In the genomic region with DNA sequence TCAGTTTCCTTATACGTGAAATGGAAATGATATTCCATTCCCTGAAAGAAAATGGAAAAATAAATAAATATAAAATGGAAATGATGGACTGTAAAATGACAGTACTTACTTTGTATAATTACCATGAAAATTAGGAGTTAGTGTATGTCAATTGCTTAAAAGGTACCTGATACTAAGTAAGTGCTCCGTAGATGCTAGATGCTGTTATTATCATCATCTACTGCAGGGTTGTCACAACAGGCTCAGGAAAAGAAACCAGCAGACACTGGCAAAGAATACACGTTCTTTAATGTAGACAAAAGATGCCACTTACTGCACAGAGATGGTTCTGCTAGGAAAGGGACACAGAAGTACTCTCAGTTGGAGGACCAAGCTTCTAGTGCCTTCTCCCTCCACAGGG, we compare ENCODE assay signal across 24 cellular contexts.
DNase-seq lines count a peak whose midpoint lies in the region; ATAC-seq, FAIRE-seq and TF ChIP-seq lines count a peak whose summit lies in the region.
"Had no signal": no experiment of that assay in that cellular context is flagged by ENCODE, and none has a peak within 500 bp of the region (broad histone marks: within the 10 kb centered on the region; RNA-seq: fewer than 3 reads in every experiment).

No MANE protein-coding gene starts in this region.

- peak overlapping the region; percentile 7 for H4K91ac ChIP-seq in IMR-90 (ENCODE audit: insufficient read depth, low read depth, low read length)

- H2BK20ac ChIP-seq in IMR-90 (ENCODE audit: low read depth, low read length): peak overlapping the region; percentile 2

- 0 out of 2 replicates have a peak overlapping the region, but pooled peaks have one; percentile 1 for H3K4ac ChIP-seq in IMR-90 (ENCODE audit: low read depth, low read length)

- ATAC-seq in IMR-90 (ENCODE audit: low read depth) (no peak), WTC11 (no peak), gastroesophageal sphincter (no peak)
- ATAC-seq: A549, GM23338 had no signal

- H3K9me1 ChIP-seq in IMR-90 (ENCODE audit: insufficient read depth, low read length): peaks cover 2% of the 10 kb centered on the region; the same call in 1 of the 2 replicates

- dilution Hi-C loops in IMR-90 (cut with HindIII; ENCODE audit: low sequenced_read_pairs, unreplicated experiment): no loop called here

- TF ChIP-seq POLR2A in IMR-90 (IDR thresholded peaks at IDR 0.05; ENCODE audit: low read depth, low read length) (no peak), gastroesophageal sphincter (IDR thresholded peaks at IDR 0.05) (no peak)

- no peak overlapping the region for H3K23ac ChIP-seq in IMR-90 (ENCODE audit: low read depth, low read length)

- no peak overlapping the region for H2AK9ac ChIP-seq in IMR-90 (replicated peaks; ENCODE audit: low read depth, low read length, poor library complexity)

- TF ChIP-seq EP300 in neural cell (conservative IDR thresholded peaks at IDR 0.05; ENCODE audit: poor library complexity, severe bottlenecking): peak; percentile 79
- TF ChIP-seq EP300 in gastroesophageal sphincter (IDR thresholded peaks at IDR 0.05): no peak

- H3K27ac Mint-ChIP-seq in WTC11 (no peak overlapping the region), immature natural killer cell (no peak overlapping the region)
- H3K27ac Mint-ChIP-seq: CD14-positive monocyte; CD4-positive, alpha-beta T cell; CD8-positive, alpha-beta memory T cell; GM23338 had no signal

- no peak overlapping the region for H3K4me2 ChIP-seq in IMR-90 (ENCODE audit: low read depth, low read length)
- peak overlapping the region; percentile 37 for H3K4me2 ChIP-seq in neural cell (ENCODE audit: low read length)
- H3K4me2 ChIP-seq: A549; BLaER1 treated with 17β-estradiol and CSF1 and Interleukin-3, amounts not matched to agents 10 nM and 100 nM; GM23338 had no signal

- H3K4me1 Mint-ChIP-seq in WTC11 (peaks cover 6% of the 10 kb centered on the region), immature natural killer cell (no peaks in the 10 kb centered on the region)
- H3K4me1 Mint-ChIP-seq: CD14-positive monocyte; CD8-positive, alpha-beta memory T cell; GM23338 had no signal

- no TSS peak for BruUV-seq in IMR-90 (replicated peaks; lab: Mats Ljungman, UMichigan)

- H2BK15ac ChIP-seq in IMR-90 (ENCODE audit: low read depth, low read length): peak overlapping the region; percentile 12; the same call in 1 of the 3 replicates

- H3K36me3 ChIP-seq in IMR-90 (ENCODE audit: control insufficient read depth, insufficient read depth, low read length) (no peaks in the 10 kb centered on the region), neural cell (ENCODE audit: insufficient read depth, low read length) (no peaks in the 10 kb centered on the region), gastroesophageal sphincter (no peaks in the 10 kb centered on the region)
- H3K36me3 ChIP-seq: BE2C; BLaER1 treated with 17β-estradiol and CSF1 and Interleukin-3, amounts not matched to agents 10 nM and 100 nM had no signal

- peak overlapping the region; percentile 86 for H2BK120ac ChIP-seq in IMR-90 (ENCODE audit: low read depth, low read length)

- peak overlapping the region in 1 of 2 experiments; percentile 6; a peak in 2 of 4 replicates for H4K8ac ChIP-seq in IMR-90 (ENCODE audit: low read depth in 2 of 2, low read length in 2 of 2)

- peaks cover 14% of the 10 kb centered on the region for H3K36me3 Mint-ChIP-seq in WTC11
- no peaks in the 10 kb centered on the region for H3K36me3 Mint-ChIP-seq in immature natural killer cell
- H3K36me3 Mint-ChIP-seq: CD14-positive monocyte; CD8-positive, alpha-beta memory T cell had no signal

- H3K79me1 ChIP-seq in IMR-90 (ENCODE audit: low read depth in 1 of 2, low read length in 2 of 2): peaks cover 0 to 3% of the 10 kb centered on the region in 2 experiments; a peak in 2 of 4 replicates

- H2AK5ac ChIP-seq in IMR-90 (ENCODE audit: low read depth, low read length): no peak overlapping the region

- TF ChIP-seq CTCF in IMR-90 (conservative IDR thresholded peaks at IDR 0.05; ENCODE audit: low read depth, low read length) (no peak), neural cell (IDR thresholded peaks at IDR 0.05; ENCODE audit: poor library complexity, severe bottlenecking) (no peak), WTC11 (IDR thresholded peaks at IDR 0.05) (no peak), gastroesophageal sphincter (IDR thresholded peaks at IDR 0.05) (no peak)

- WGBS in IMR-90 (ENCODE audit: extremely low coverage in 2 of 2, insufficient read length in 1 of 2), 2 experiments: no CpG with 5 or more reads among the region's 3 CpGs
- WGBS in gastroesophageal sphincter (ENCODE audit: low coverage in 1 of 2), 2 donors: 83 to 86% methylated on average over 3 of the region's 3 CpGs

- H3F3A ChIP-seq in neural cell (ENCODE audit: insufficient read depth, low read length, poor library complexity, severe bottlenecking): no peaks in the 10 kb centered on the region

- CTCF ChIA-PET in IMR-90 (lab: Yijun Ruan, JAX) (no interaction called here), WTC11 (lab: Charles Lee) (no interaction called here)

- H3K9me3 ChIP-seq in IMR-90 (ENCODE audit: control insufficient read depth, insufficient read depth, low read length) (no peaks in the 10 kb centered on the region), neural cell (ENCODE audit: low read length) (no peaks in the 10 kb centered on the region), gastroesophageal sphincter (peaks cover 0 to 8% (median 0%) of the 10 kb centered on the region in 3 donors)
- H3K9me3 ChIP-seq: A549; BE2C; BLaER1 treated with 17β-estradiol and CSF1 and Interleukin-3, amounts not matched to agents 10 nM and 100 nM had no signal

- TF ChIP-seq RAD21 in IMR-90 (IDR thresholded peaks at IDR 0.05; ENCODE audit: low read length) (no peak), neural cell (conservative IDR thresholded peaks at IDR 0.05) (peak; percentile 40)

- H3K27ac ChIP-seq in IMR-90 (ENCODE audit: insufficient read depth, low read length) (no peak overlapping the region), neural cell (ENCODE audit: low read length) (peak overlapping the region; percentile 40), gastroesophageal sphincter (no peak overlapping the region)
- H3K27ac ChIP-seq: A549; BLaER1 treated with 17β-estradiol and CSF1 and Interleukin-3, amounts not matched to agents 10 nM and 100 nM had no signal

- DNase-seq in IMR-90 (no peak), RCC 7860 (ENCODE audit: low spot score) (peak; percentile 2), WTC11 (ENCODE audit: low spot score) (no peak), immature natural killer cell (no peak)
- DNase-seq: 8988T; ACHN; AML-193; BE2C; Calu3; CD4-positive, alpha-beta T cell; CD8-positive, alpha-beta memory T cell; DMS53; DMS79 treated with DMSO at 0.1 percent for 48 hours; GF-D8; HCEC 1CT had no signal

- H2AFZ ChIP-seq in IMR-90 (replicated peaks; ENCODE audit: low read length, poor library complexity) (no peak overlapping the region), neural cell (ENCODE audit: low read depth, low read length) (no peak overlapping the region)
- H2AFZ ChIP-seq: GM23338 had no signal

- H3K18ac ChIP-seq in IMR-90 (ENCODE audit: low read depth, low read length): peak overlapping the region; percentile 82; the same call in 1 of the 2 replicates

- H3K14ac ChIP-seq in IMR-90 (replicated peaks; ENCODE audit: low read depth, low read length): no peak overlapping the region

- H3K27me3 ChIP-seq in IMR-90 (ENCODE audit: control insufficient read depth, insufficient read depth, low read length) (no peaks in the 10 kb centered on the region), neural cell (ENCODE audit: insufficient read depth, low read depth, low read length) (no peaks in the 10 kb centered on the region), gastroesophageal sphincter (no peaks in the 10 kb centered on the region)
- H3K27me3 ChIP-seq: BE2C; BLaER1 treated with 17β-estradiol and CSF1 and Interleukin-3, amounts not matched to agents 10 nM and 100 nM had no signal

- no peak overlapping the region for H3K56ac ChIP-seq in IMR-90 (ENCODE audit: extremely low read depth, insufficient read depth, low read length)

- H3K4me3 Mint-ChIP-seq in WTC11 (no peak overlapping the region), immature natural killer cell (no peak overlapping the region)
- H3K4me3 Mint-ChIP-seq: CD14-positive monocyte; CD4-positive, alpha-beta T cell; CD8-positive, alpha-beta memory T cell; GM23338 had no signal

- H3K4me3 ChIP-seq in IMR-90 (ENCODE audit: insufficient read depth, low read depth, low read length): no peak overlapping the region
- peak overlapping the region; percentile 11 for H3K4me3 ChIP-seq in neural cell (ENCODE audit: low read length)
- H3K4me3 ChIP-seq in gastroesophageal sphincter: no peak overlapping the region
- H3K4me3 ChIP-seq: A549; BLaER1 treated with 17β-estradiol and CSF1 and Interleukin-3, amounts not matched to agents 10 nM and 100 nM; GM23338 had no signal

- no peaks in the 10 kb centered on the region for H4K20me1 ChIP-seq in IMR-90 (ENCODE audit: insufficient read depth, low read length)
- no peaks in the 10 kb centered on the region for H4K20me1 ChIP-seq in neural cell (ENCODE audit: insufficient read depth)
- H4K20me1 ChIP-seq: BLaER1 treated with 17β-estradiol and CSF1 and Interleukin-3, amounts not matched to agents 10 nM and 100 nM had no signal

- POLR2A ChIA-PET in IMR-90 (lab: Charles Lee; ENCODE audit: unreplicated experiment): no interaction called here
- POLR2A ChIA-PET in WTC11 (lab: Charles Lee): no interaction called here

- intact Hi-C loops in IMR-90 (cut with micrococcal nuclease): no loop called here

- H3K4me1 ChIP-seq in IMR-90 (ENCODE audit: control insufficient read depth, insufficient read depth, low read length): peaks cover 4% of the 10 kb centered on the region; the same call in 1 of the 2 replicates
- H3K4me1 ChIP-seq in gastroesophageal sphincter: no peaks in the 10 kb centered on the region
- H3K4me1 ChIP-seq: A549; BE2C; BLaER1 treated with 17β-estradiol and CSF1 and Interleukin-3, amounts not matched to agents 10 nM and 100 nM had no signal

- H4K5ac ChIP-seq in IMR-90 (ENCODE audit: low read depth, low read length): peak overlapping the region; percentile 85; the same call in 1 of the 2 replicates

- no peak overlapping the region for H2BK5ac ChIP-seq in IMR-90 (ENCODE audit: low read depth, low read length, poor library complexity, severe bottlenecking)

- H3K9me2 ChIP-seq in neural cell (ENCODE audit: insufficient read depth, low read length): no peaks in the 10 kb centered on the region

- no peaks in the 10 kb centered on the region for H3K79me2 ChIP-seq in neural cell (replicated peaks; ENCODE audit: insufficient read depth, low read length)

- H3K27me3 Mint-ChIP-seq in WTC11 (ENCODE audit: low read depth) (no peaks in the 10 kb centered on the region), immature natural killer cell (ENCODE audit: low read depth in 3 of 3) (peaks cover 2% of the 10 kb centered on the region in 3 donors)
- H3K27me3 Mint-ChIP-seq: CD4-positive, alpha-beta T cell; CD8-positive, alpha-beta memory T cell had no signal

- H3K9ac ChIP-seq in IMR-90 (ENCODE audit: low read depth, low read length) (no peak overlapping the region), neural cell (ENCODE audit: low read length) (no peak overlapping the region)
- H3K9ac ChIP-seq: BLaER1 treated with 17β-estradiol and CSF1 and Interleukin-3, amounts not matched to agents 10 nM and 100 nM had no signal

- no peak for FAIRE-seq in RCC 7860 (lab: Jason Lieb, UNC)
- FAIRE-seq: A549, GM12891, GM18507, H54 had no signal

- in situ Hi-C loops in IMR-90 (cut with MboI; ENCODE audit: low sequenced_read_pairs): no loop called here

- peaks cover 19% of the 10 kb centered on the region for H3K9me3 Mint-ChIP-seq in WTC11
- H3K9me3 Mint-ChIP-seq in immature natural killer cell: peaks cover 0 to 12% (median 5%) of the 10 kb centered on the region in 6 donors
- H3K9me3 Mint-ChIP-seq: CD4-positive, alpha-beta T cell had no signal
